18 cellular contexts compared by ENCODE assay signal in the genomic region with DNA sequence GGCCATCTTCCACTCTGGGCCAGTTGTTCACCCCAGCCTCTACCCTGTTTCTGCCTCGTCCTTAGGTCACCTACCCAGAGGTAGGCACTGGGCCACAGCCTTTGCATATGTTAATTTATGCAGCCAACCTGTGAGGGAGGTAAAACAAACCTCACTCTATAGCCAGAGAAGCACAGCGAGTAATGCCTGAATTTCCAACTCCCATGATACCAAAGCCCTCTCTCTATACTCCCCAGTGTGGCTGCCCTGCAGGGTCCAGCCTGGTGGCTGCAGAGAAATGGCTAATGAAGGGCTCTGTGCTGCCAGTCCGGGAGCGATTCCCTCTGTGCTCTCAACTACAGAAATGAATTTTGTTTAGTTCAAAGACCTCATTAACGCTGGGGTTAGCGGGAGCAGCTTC.
DNase-seq lines count a peak whose midpoint lies in the region; ATAC-seq, FAIRE-seq and TF ChIP-seq lines count a peak whose summit lies in the region.
"Had no signal": no experiment of that assay in that cellular context is flagged by ENCODE, and none has a peak within 500 bp of the region (broad histone marks: within the 10 kb centered on the region; RNA-seq: fewer than 3 reads in every experiment).

No MANE protein-coding gene starts in this region.

- FAIRE-seq in K562 (lab: Jason Lieb, UNC) = no peak
- FAIRE-seq: HTR-8/SVneo had no signal

- H3K79me2 ChIP-seq in H9 (ENCODE audit: insufficient read depth, low read length) = no peaks in the 10 kb centered on the region; the same call in 1 of the 2 replicates
- H3K79me2 ChIP-seq in K562 (ENCODE audit: control insufficient read depth, insufficient read depth, low read length) = no peaks in the 10 kb centered on the region

- H3K27me3 ChIP-seq in H9 (ENCODE audit: insufficient read depth, low read length) = no peaks in the 10 kb centered on the region; the same call in 1 of the 2 replicates
- H3K27me3 ChIP-seq in K562 (ENCODE audit: control insufficient read depth in 2 of 2, insufficient read depth in 2 of 2, low read length in 2 of 2) = peaks cover 0 to 5% of the 10 kb centered on the region in 2 experiments; a peak in 3 of 5 replicates
- H3K27me3 ChIP-seq: BLaER1 had no signal

- no peak overlapping the region for H2AK5ac ChIP-seq in H9 (ENCODE audit: insufficient read length, low read length)

- no peak for TF ChIP-seq EP300 in K562 (IDR thresholded peaks at IDR 0.05; ENCODE audit: low read length)

- H3K4me2 ChIP-seq in H9 (ENCODE audit: insufficient read depth, insufficient read length, low read length) = no peak overlapping the region
- no peak overlapping the region for H3K4me2 ChIP-seq in K562 (ENCODE audit: insufficient read depth, low read length)
- H3K4me2 ChIP-seq: BLaER1 had no signal

- in situ Hi-C loops in K562 (cut with MboI) = no loop called here

- H3K56ac ChIP-seq in H9 (ENCODE audit: insufficient read length, low read depth, low read length) = no peak overlapping the region

- H2BK120ac ChIP-seq in H9 (ENCODE audit: low read depth, low read length, poor library complexity, severe bottlenecking) = no peak overlapping the region

- no peak overlapping the region for H3K18ac ChIP-seq in H9 (ENCODE audit: insufficient read length, low read depth, low read length)

- H3K27ac ChIP-seq in H9 (ENCODE audit: insufficient read length, low read depth, low read length) (no peak overlapping the region), K562 (ENCODE audit: extremely low read depth, low read depth, low read length) (no peak overlapping the region)
- H3K27ac ChIP-seq: BLaER1 had no signal

- ATAC-seq in K562 = no peak; the same call in 2 of the 3 replicates
- peak; percentile 27 for ATAC-seq in stimulated activated effector memory CD8-positive, alpha-beta T cell treated with anti-CD3 and anti-CD28 coated beads, Interleukin-12 subunit alpha, Interleukin-12 subunit beta, amount 100 ng/mL, for 72 hours
- ATAC-seq: CD8-positive, alpha-beta T cell had no signal

- no peak for TF ChIP-seq RAD21 in K562 (CRISPR knock-in tag; conservative IDR thresholded peaks at IDR 0.05 in 1 of 2, IDR thresholded peaks at IDR 0.05 in 1 of 2)

- no peak overlapping the region for H3T11ph ChIP-seq in H9 (ENCODE audit: low read length)

- H3K4me3 Mint-ChIP-seq in H9 = no peak overlapping the region
- no peak overlapping the region for H3K4me3 Mint-ChIP-seq in stimulated activated effector memory CD8-positive, alpha-beta T cell treated with anti-CD3 and anti-CD28 coated beads, Interleukin-12 subunit alpha, Interleukin-12 subunit beta, amount 100 ng/mL, for 72 hours
- H3K4me3 Mint-ChIP-seq: CD14-positive monocyte; CD8-positive, alpha-beta T cell had no signal

- H2BK20ac ChIP-seq in H9 (ENCODE audit: low read depth, low read length, poor library complexity, severe bottlenecking) = no peak overlapping the region

- H3K9me3 Mint-ChIP-seq in H9 = no peaks in the 10 kb centered on the region
- H3K9me3 Mint-ChIP-seq in stimulated activated effector memory CD8-positive, alpha-beta T cell treated with anti-CD3 and anti-CD28 coated beads, Interleukin-12 subunit alpha, Interleukin-12 subunit beta, amount 100 ng/mL, for 72 hours = no peaks in the 10 kb centered on the region
- H3K9me3 Mint-ChIP-seq: CD14-positive monocyte; CD8-positive, alpha-beta T cell had no signal

- no peak overlapping the region for H4K91ac ChIP-seq in H9 (ENCODE audit: insufficient read length, low read depth, low read length)

- TF ChIP-seq CTCF in H9 (conservative IDR thresholded peaks at IDR 0.05) = no peak
- no peak for TF ChIP-seq CTCF in K562 (IDR thresholded peaks at IDR 0.05 in 2 of 3, conservative IDR thresholded peaks at IDR 0.05 in 1 of 3; ENCODE audit: insufficient read depth in 2 of 3, low read depth in 1 of 3, low read length in 3 of 3)

- H3K4me3 ChIP-seq in K562 = no peak overlapping the region
- H3K4me3 ChIP-seq: BLaER1, HAP-1 had no signal

- no peaks in the 10 kb centered on the region for H3K79me1 ChIP-seq in H9 (ENCODE audit: insufficient read depth, low read depth, low read length, poor library complexity, severe bottlenecking)

- H4K5ac ChIP-seq in H9 (ENCODE audit: insufficient read length, low read depth, low read length) = no peak overlapping the region

- no peak overlapping the region for H3K23ac ChIP-seq in H9 (ENCODE audit: insufficient read length, low read depth, low read length)

- no peak for TF ChIP-seq POLR2A in K562 (conservative IDR thresholded peaks at IDR 0.05)

- POLR2A ChIA-PET in K562 (lab: Yijun Ruan, JAX) = interaction anchor here (0.7 to 1.6 kb wide), 2 partner anchors 9 to 49 kb away, joined by 3 read pairs; no protein-coding TSS in a partner anchor

- no peak overlapping the region for H2BK12ac ChIP-seq in H9 (ENCODE audit: insufficient read length, low read depth, low read length)

- H3K9me1 ChIP-seq in K562 (ENCODE audit: control insufficient read depth, insufficient read depth, low read length) = no peaks in the 10 kb centered on the region

- no peak overlapping the region for H3K4ac ChIP-seq in H9 (ENCODE audit: low read depth, low read length)

- H2AFZ ChIP-seq in H9 (ENCODE audit: low read length) = no peak overlapping the region
- peak overlapping the region; percentile 37; the same call in 1 of the 2 replicates for H2AFZ ChIP-seq in K562 (ENCODE audit: low read depth, low read length)

- no peaks in the 10 kb centered on the region for H3K36me3 ChIP-seq in K562 (ENCODE audit: control insufficient read depth, insufficient read depth, low read length)
- H3K36me3 ChIP-seq: BLaER1, HAP-1 had no signal

- H2BK15ac ChIP-seq in H9 (ENCODE audit: low read depth, low read length) = no peak overlapping the region

- DNase-seq in H9 = peak; percentile 51
- no peak for DNase-seq in K562 (ENCODE audit: extremely low read depth in 1 of 4, low spot score in 3 of 4)
- peak; percentile 15 for DNase-seq in iPS DF 19.7 (ENCODE audit: low read depth, low spot score)
- no peak for DNase-seq in stimulated activated effector memory CD8-positive, alpha-beta T cell treated with anti-CD3 and anti-CD28 coated beads, Interleukin-12 subunit alpha, Interleukin-12 subunit beta, amount 100 ng/mL, for 72 hours (ENCODE audit: low spot score in 2 of 2)
- DNase-seq in Kasumi-1 (lab: John Stamatoyannopoulos, UW) = no peak
- no peak for DNase-seq in NCI-H524 treated with DMSO at 0.1 percent for 48 hours (lab: John Stamatoyannopoulos, UW)
- no peak for DNase-seq in SHP77 (lab: John Stamatoyannopoulos, UW)
- DNase-seq: 8988T; Calu3; CD8-positive, alpha-beta T cell; DMS79 treated with DMSO at 0.1 percent for 48 hours; GF-D8; GOT3; IMR-90 had no signal

- H3K4me1 Mint-ChIP-seq in H9 = peaks cover 10 to 12% of the 10 kb centered on the region in 2 experiments
- H3K4me1 Mint-ChIP-seq in stimulated activated effector memory CD8-positive, alpha-beta T cell treated with anti-CD3 and anti-CD28 coated beads, Interleukin-12 subunit alpha, Interleukin-12 subunit beta, amount 100 ng/mL, for 72 hours = no peaks in the 10 kb centered on the region
- H3K4me1 Mint-ChIP-seq: CD14-positive monocyte had no signal

- H3K4me1 ChIP-seq in H9 (ENCODE audit: insufficient read depth, low read length) (peaks cover 6% of the 10 kb centered on the region; the same call in 1 of the 2 replicates), K562 (replicated peaks in 1 of 2; ENCODE audit: control insufficient read depth in 2 of 2, insufficient read depth in 2 of 2, low read length in 2 of 2) (peaks cover 0 to 14% of the 10 kb centered on the region in 2 experiments; a peak in 3 of 5 replicates)
- H3K4me1 ChIP-seq: BLaER1, HAP-1 had no signal

- no CpG with 5 or more reads among the region's 6 CpGs for WGBS in H9 (ENCODE audit: extremely low coverage, insufficient read length, low lambda C conversion rate)
- 12% methylated on average over 6 of the region's 6 CpGs for WGBS in K562 (ENCODE audit: insufficient coverage, low coverage, missing lambda C conversion rate)

- H3K9ac ChIP-seq in H9 (ENCODE audit: extremely low read depth, insufficient read length, low read length) = no peak overlapping the region
- H3K9ac ChIP-seq in K562 (ENCODE audit: insufficient read depth in 1 of 2, low read depth in 2 of 2, low read length in 2 of 2) = no peak overlapping the region
- H3K9ac ChIP-seq: BLaER1 had no signal

- H3K27me3 Mint-ChIP-seq in H9 (ENCODE audit: low read depth) = peaks cover 17% of the 10 kb centered on the region

- intact Hi-C loops in K562 (cut with micrococcal nuclease) = loop anchor here (1.0 kb wide), 1 partner anchor 91 kb away; no protein-coding TSS in a partner anchor

- H3K14ac ChIP-seq in H9 (ENCODE audit: insufficient read depth, low read length) = no peak overlapping the region

- no peak overlapping the region for H4K8ac ChIP-seq in H9 (replicated peaks; ENCODE audit: insufficient read length, low read depth, low read length)

- no peak overlapping the region for H2BK5ac ChIP-seq in H9 (ENCODE audit: insufficient read length, low read length)

- no peaks in the 10 kb centered on the region for H3K9me3 ChIP-seq in H9 (ENCODE audit: control insufficient read depth, low read depth, low read length)
- H3K9me3 ChIP-seq in K562 (replicated peaks; ENCODE audit: control insufficient read depth, insufficient read depth, low read depth, low read length) = no peaks in the 10 kb centered on the region
- H3K9me3 ChIP-seq: BLaER1, HAP-1 had no signal

- H3K36me3 Mint-ChIP-seq in H9 (ENCODE audit: insufficient read depth in 1 of 3, low read depth in 3 of 3) = no peaks in the 10 kb centered on the region
- H3K36me3 Mint-ChIP-seq in stimulated activated effector memory CD8-positive, alpha-beta T cell treated with anti-CD3 and anti-CD28 coated beads, Interleukin-12 subunit alpha, Interleukin-12 subunit beta, amount 100 ng/mL, for 72 hours = no peaks in the 10 kb centered on the region
- H3K36me3 Mint-ChIP-seq: CD14-positive monocyte; CD8-positive, alpha-beta T cell had no signal

- H3K27ac Mint-ChIP-seq in H9 = no peak overlapping the region
- no peak overlapping the region for H3K27ac Mint-ChIP-seq in stimulated activated effector memory CD8-positive, alpha-beta T cell treated with anti-CD3 and anti-CD28 coated beads, Interleukin-12 subunit alpha, Interleukin-12 subunit beta, amount 100 ng/mL, for 72 hours
- H3K27ac Mint-ChIP-seq: CD14-positive monocyte; CD8-positive, alpha-beta T cell had no signal

- CTCF ChIA-PET in K562 (lab: Yijun Ruan, JAX; ENCODE audit: low intra/inter-chr PET ratio) = no interaction called here

- H3K23me2 ChIP-seq in H9 (ENCODE audit: insufficient read length, low read depth, low read length, poor library complexity, severe bottlenecking) = no peaks in the 10 kb centered on the region

- H4K20me1 ChIP-seq in H9 (ENCODE audit: control insufficient read depth, insufficient read depth, insufficient read length) (no peaks in the 10 kb centered on the region), K562 (replicated peaks; ENCODE audit: control insufficient read depth, insufficient read depth, low read length) (no peaks in the 10 kb centered on the region)
- H4K20me1 ChIP-seq: BLaER1 had no signal

- no TSS peak for BruUV-seq in K562 (replicated peaks; lab: Mats Ljungman, UMichigan)

Comparison
In these comparisons a context has a peak if more than half of its experiments do, and no peak if none do; other contexts are left out.
1. DNase-seq: peak in H9 (single experiment) and iPS DF 19.7 (single experiment); none in K562 (0 of 4), stimulated activated effector memory CD8-positive, alpha-beta T cell treated with anti-CD3 and anti-CD28 coated beads, Interleukin-12 subunit alpha, Interleukin-12 subunit beta, amount 100 ng/mL, for 72 hours (0 of 2), Kasumi-1 (0 of 2), NCI-H524 treated with DMSO at 0.1 percent for 48 hours (single experiment) and SHP77 (0 of 2).